30 cellular contexts compared by ENCODE assay signal in genomic region chr10:6022693-6023092, GRCh38. TPM values are rescaled to one million over a fixed set of nuclear protein-coding genes. Genes with fewer than 3 reads are reported as not detected.
DNase-seq lines count a peak whose midpoint lies in the region; ATAC-seq, FAIRE-seq and TF ChIP-seq lines count a peak whose summit lies in the region.
"Had no signal": no experiment of that assay in that cellular context is flagged by ENCODE, and none has a peak within 500 bp of the region (broad histone marks: within the 10 kb centered on the region; RNA-seq: fewer than 3 reads in every experiment).

No MANE protein-coding gene starts in this region.

- H3K27me3 ChIP-seq in GM23338 (ENCODE audit: insufficient read depth) (no peaks in the 10 kb centered on the region), right lobe of liver (no peaks in the 10 kb centered on the region)
- H3K27me3 ChIP-seq: heart right ventricle had no signal

- H3K79me2 ChIP-seq in GM23338 (replicated peaks; ENCODE audit: insufficient read depth) = no peaks in the 10 kb centered on the region

- 53% methylated on average over 3 of the region's 3 CpGs for WGBS in right lobe of liver (ENCODE audit: insufficient coverage, low coverage, low lambda C conversion rate, missing lambda C conversion rate)

- no peaks in the 10 kb centered on the region for H3K9me3 Mint-ChIP-seq in activated CD8-positive, alpha-beta memory T cell treated with anti-CD3 and anti-CD28 coated beads, Interleukin-2, amount 10 ng/mL, durations not matched to agents 7 days and 5 days (ENCODE audit: low read depth)
- H3K9me3 Mint-ChIP-seq in GM23338 = no peaks in the 10 kb centered on the region
- H3K9me3 Mint-ChIP-seq in activated naive CD8-positive, alpha-beta T cell treated with anti-CD3 and anti-CD28 coated beads, Interleukin-2, amount 50 U/mL, for 24 hours = no peaks in the 10 kb centered on the region

- no peaks in the 10 kb centered on the region for H3K9me3 ChIP-seq in right lobe of liver
- H3K9me3 ChIP-seq: heart right ventricle had no signal

- H3K4me1 Mint-ChIP-seq in activated CD8-positive, alpha-beta memory T cell treated with anti-CD3 and anti-CD28 coated beads, Interleukin-2, amount 10 ng/mL, durations not matched to agents 7 days and 5 days = peaks cover 53% of the 10 kb centered on the region
- H3K4me1 Mint-ChIP-seq in GM23338 = no peaks in the 10 kb centered on the region
- H3K4me1 Mint-ChIP-seq in activated naive CD8-positive, alpha-beta T cell treated with anti-CD3 and anti-CD28 coated beads, Interleukin-2, amount 50 U/mL, for 24 hours = peaks cover 43% of the 10 kb centered on the region

- no peaks in the 10 kb centered on the region for H3K27me3 Mint-ChIP-seq in activated CD8-positive, alpha-beta memory T cell treated with anti-CD3 and anti-CD28 coated beads, Interleukin-2, amount 10 ng/mL, durations not matched to agents 7 days and 5 days
- peaks cover 6% of the 10 kb centered on the region for H3K27me3 Mint-ChIP-seq in GM23338 (ENCODE audit: insufficient read depth, low read depth, poor library complexity)
- no peaks in the 10 kb centered on the region for H3K27me3 Mint-ChIP-seq in activated naive CD8-positive, alpha-beta T cell treated with anti-CD3 and anti-CD28 coated beads, Interleukin-2, amount 50 U/mL, for 24 hours
- H3K27me3 Mint-ChIP-seq: B cell, memory B cell had no signal

- no peak for ATAC-seq in activated CD8-positive, alpha-beta memory T cell treated with anti-CD3 and anti-CD28 coated beads, Interleukin-2, amount 10 ng/mL, durations not matched to agents 7 days and 5 days
- ATAC-seq in GM23338 = no peak
- no peak for ATAC-seq in activated naive CD8-positive, alpha-beta T cell treated with anti-CD3 and anti-CD28 coated beads, Interleukin-2, amount 50 U/mL, for 24 hours
- peak; percentile 61 for ATAC-seq in sciatic nerve
- ATAC-seq in right lobe of liver = no peak
- ATAC-seq: PC-3 had no signal

- peaks cover 80% of the 10 kb centered on the region for H3K36me3 Mint-ChIP-seq in activated CD8-positive, alpha-beta memory T cell treated with anti-CD3 and anti-CD28 coated beads, Interleukin-2, amount 10 ng/mL, durations not matched to agents 7 days and 5 days
- H3K36me3 Mint-ChIP-seq in GM23338 (ENCODE audit: low read depth) = no peaks in the 10 kb centered on the region
- peaks cover 88% of the 10 kb centered on the region for H3K36me3 Mint-ChIP-seq in activated naive CD8-positive, alpha-beta T cell treated with anti-CD3 and anti-CD28 coated beads, Interleukin-2, amount 50 U/mL, for 24 hours (ENCODE audit: low read depth)
- H3K36me3 Mint-ChIP-seq: type B pancreatic cell had no signal

- H3F3A ChIP-seq in GM23338 (replicated peaks; ENCODE audit: low read depth) = no peaks in the 10 kb centered on the region

- H2AFZ ChIP-seq in GM23338 = peak overlapping the region; percentile 7; the same call in 1 of the 2 replicates

- CTCF ChIA-PET in activated CD8-positive, alpha-beta memory T cell treated with anti-CD3 and anti-CD28 coated beads, Interleukin-2, amount 10 ng/mL, durations not matched to agents 7 days and 5 days (lab: Charles Lee) = interaction anchor here (1.1 kb wide), 1 partner anchor 8 kb away, joined by 7 read pairs; no protein-coding TSS in a partner anchor

- H3K36me3 ChIP-seq in GM23338 (ENCODE audit: insufficient read depth) (no peaks in the 10 kb centered on the region), right lobe of liver (no peaks in the 10 kb centered on the region)

- no peak for FAIRE-seq in RCC 7860 (lab: Jason Lieb, UNC)
- FAIRE-seq: A204.1, GM18507, H1, HTR-8/SVneo, TTC549 had no signal

- TF ChIP-seq CTCF in GM23338 (conservative IDR thresholded peaks at IDR 0.05; ENCODE audit: low read depth in 2 of 2) (no peak), right lobe of liver (IDR thresholded peaks at IDR 0.05) (no peak)

- intact Hi-C loops in sciatic nerve (cut with DNase I) = no loop called here
- intact Hi-C loops in right lobe of liver (cut with DNase I) = no loop called here

- H3K9me2 ChIP-seq in GM23338 (ENCODE audit: insufficient read depth) = no peaks in the 10 kb centered on the region

- TF ChIP-seq POLR2A in right lobe of liver (IDR thresholded peaks at IDR 0.05) = no peak

- H3K4me3 ChIP-seq in GM23338 (no peak overlapping the region), right lobe of liver (no peak overlapping the region)
- H3K4me3 ChIP-seq: heart right ventricle had no signal

- H3K4me1 ChIP-seq in GM23338 (ENCODE audit: insufficient read depth) (no peaks in the 10 kb centered on the region), right lobe of liver (no peaks in the 10 kb centered on the region)

- no peak overlapping the region for H3K4me3 Mint-ChIP-seq in activated CD8-positive, alpha-beta memory T cell treated with anti-CD3 and anti-CD28 coated beads, Interleukin-2, amount 10 ng/mL, durations not matched to agents 7 days and 5 days
- no peak overlapping the region for H3K4me3 Mint-ChIP-seq in GM23338
- no peak overlapping the region for H3K4me3 Mint-ChIP-seq in activated naive CD8-positive, alpha-beta T cell treated with anti-CD3 and anti-CD28 coated beads, Interleukin-2, amount 50 U/mL, for 24 hours
- H3K4me3 Mint-ChIP-seq: B cell, memory B cell, type B pancreatic cell had no signal

- H4K20me1 ChIP-seq in GM23338 (replicated peaks; ENCODE audit: insufficient read depth) = no peaks in the 10 kb centered on the region

- peak; percentile 8 for DNase-seq in activated CD8-positive, alpha-beta memory T cell treated with anti-CD3 and anti-CD28 coated beads, Interleukin-2, amount 10 ng/mL, durations not matched to agents 7 days and 5 days
- DNase-seq in activated CD8-positive, alpha-beta memory T cell treated with anti-CD3 and anti-CD28 coated beads, Interleukin-2, amount 50 U/mL, for 4 hours = no peak
- DNase-seq in GM23338 (ENCODE audit: low spot score) (no peak), sciatic nerve (ENCODE audit: low spot score) (no peak), RCC 7860 (ENCODE audit: low spot score) (no peak), NCI-H2029 treated with DMSO at 0.1 percent for 48 hours (lab: John Stamatoyannopoulos, UW) (no peak), right lobe of liver (no peak)
- no peak for DNase-seq in activated naive CD8-positive, alpha-beta T cell treated with anti-CD3 and anti-CD28 coated beads, Interleukin-2, amount 50 U/mL, for 24 hours
- DNase-seq: activated CD4-positive, CD25-positive, alpha-beta regulatory T cell treated with anti-CD3 and anti-CD28 coated beads, Interleukin-2, amount 50 U/mL, for 72 hours; activated gamma-delta T cell; anterior cingulate cortex; central memory CD4-positive, alpha-beta T cell; dermis blood vessel endothelial cell; DMS53; GDM1; heart right ventricle; left cardiac atrium; NCI-H1436 treated with DMSO at 0.1 percent for 48 hours; PC-3 had no signal

- no peak overlapping the region for H3K4me2 ChIP-seq in GM23338
- H3K4me2 ChIP-seq: KMS-11 had no signal

- no peak overlapping the region for H3K27ac ChIP-seq in GM23338 (ENCODE audit: low read depth)
- H3K27ac ChIP-seq in right lobe of liver = no peak overlapping the region
- H3K27ac ChIP-seq: KMS-11 had no signal

- H3K27ac Mint-ChIP-seq in activated CD8-positive, alpha-beta memory T cell treated with anti-CD3 and anti-CD28 coated beads, Interleukin-2, amount 10 ng/mL, durations not matched to agents 7 days and 5 days = peak overlapping the region; percentile 52
- H3K27ac Mint-ChIP-seq in GM23338 = no peak overlapping the region
- H3K27ac Mint-ChIP-seq in activated naive CD8-positive, alpha-beta T cell treated with anti-CD3 and anti-CD28 coated beads, Interleukin-2, amount 50 U/mL, for 24 hours = peak overlapping the region; percentile 65
- H3K27ac Mint-ChIP-seq: B cell, memory B cell, progenitor cell of endocrine pancreas, type B pancreatic cell had no signal

TF ChIP-seq in GM23338, 12 proteins besides CTCF, POLR2A, EP300 and RAD21:
- TF ChIP-seq EZH2 (IDR thresholded peaks at IDR 0.05; ENCODE audit: low read depth, unreplicated experiment) = no peak

RNA-seq across cellular contexts. Expression of gene IL2RA, which starts 39.5 kb away (rescaled TPM):
- 100 to 1,000 TPM; 302 to 832 TPM for total RNA-seq in activated CD8-positive, alpha-beta memory T cell treated with anti-CD3 and anti-CD28 coated beads, Interleukin-2, amount 10 ng/mL, durations not matched to agents 7 days and 5 days
- total RNA-seq in GM23338 (2014; rRNA removed; shearing (Covaris generic)) = not detected in 2 replicates
- polyA plus RNA-seq in GM23338 (2016; fragmentation: Nextera tagmentation; extraction: Ambion mirVana) = not detected in 2 replicates
- 1.1 TPM for total RNA-seq in sciatic nerve
- 1 to 10 TPM in 2 of 6 experiments, under 1 TPM in 2, not detected in 2; 0.22 to 3.1 (median 0.97) TPM for total RNA-seq in right lobe of liver
- total RNA-seq: dermis blood vessel endothelial cell, H1, NCI-H460, PC-3, progenitor cell of endocrine pancreas had no signal
- polyA plus RNA-seq: H1 had no signal

RNA-seq across cellular contexts. Expression of gene IL15RA, which starts 45.4 kb away (rescaled TPM):
- 10 to 100 TPM; 31.1 to 31.7 TPM for total RNA-seq in activated CD8-positive, alpha-beta memory T cell treated with anti-CD3 and anti-CD28 coated beads, Interleukin-2, amount 10 ng/mL, durations not matched to agents 7 days and 5 days
- 1.1 and 1.6 TPM in 2 replicates for total RNA-seq in GM23338 (2014; rRNA removed; shearing (Covaris generic))
- polyA plus RNA-seq in GM23338 (2016; fragmentation: Nextera tagmentation; extraction: Ambion mirVana) = 1.9 and 2.2 TPM in 2 replicates
- total RNA-seq in sciatic nerve (9.6 TPM), right lobe of liver (10 to 100 TPM in 4 of 6 experiments, 1 to 10 TPM in 2; 6.2 to 42.7 (median 13.3) TPM)

Comparison
In these comparisons a context has a peak if more than half of its experiments do, and no peak if none do; other contexts are left out.
1. RNA of gene IL2RA, which starts 39.5 kb away (total RNA-seq): 302 to 832 TPM in activated CD8-positive, alpha-beta memory T cell treated with anti-CD3 and anti-CD28 coated beads, Interleukin-2, amount 10 ng/mL, durations not matched to agents 7 days and 5 days; 1.1 TPM in sciatic nerve (single experiment), 0.22 to 3.1 TPM in right lobe of liver and not detected in GM23338; every median in the first group is over 10 times any median in the second.